In genomic region chr1:1760345-1760650, GRCh38 we compare ENCODE assay signal across 2 cellular contexts.
TF ChIP-seq lines count a peak whose summit lies in the region.

No MANE protein-coding gene starts in this region.

TF ChIP-seq in liver, 16 proteins besides CTCF, POLR2A, EP300 and RAD21:
- TF ChIP-seq ATF3 (IDR thresholded peaks at IDR 0.05), result no peak
- TF ChIP-seq FOXA1 (IDR thresholded peaks at IDR 0.05), result no peak
- TF ChIP-seq TAF1 (conservative IDR thresholded peaks at IDR 0.05), result no peak
- no peak for TF ChIP-seq HNF4A (conservative IDR thresholded peaks at IDR 0.05)
TF ChIP-seq in liver: peak in this region for 0.

TF ChIP-seq in HepG2, 621 proteins besides CTCF, POLR2A, EP300 and RAD21:
- TF ChIP-seq ZBTB21 (CRISPR knock-in tag; IDR thresholded peaks at IDR 0.05) (no peak), NFKBIZ (CRISPR knock-in tag; IDR thresholded peaks at IDR 0.05) (no peak), ZNF329 (CRISPR knock-in tag; IDR thresholded peaks at IDR 0.05; ENCODE audit: low read depth) (no peak)
